In genomic region chr13:94327318-94327717, GRCh38 we compare ENCODE assay signal across 9 cellular contexts.
DNase-seq lines count a peak whose midpoint lies in the region; ATAC-seq lines count a peak whose summit lies in the region.
"Had no signal": no experiment of that assay in that cellular context is flagged by ENCODE, and none has a peak within 500 bp of the region (broad histone marks: within the 10 kb centered on the region; RNA-seq: fewer than 3 reads in every experiment).

No MANE protein-coding gene starts in this region.

- peak overlapping the region; percentile 79 to 99 (median 88) for H3K27ac Mint-ChIP-seq in CD4-positive, CD25-positive, alpha-beta regulatory T cell
- H3K27ac Mint-ChIP-seq in activated naive CD8-positive, alpha-beta T cell treated with anti-CD3 and anti-CD28 coated beads, Interleukin-2, amount 50 U/mL, for 24 hours, result peak overlapping the region; percentile 76

- ATAC-seq in CD4-positive, CD25-positive, alpha-beta regulatory T cell (ENCODE audit: low read depth in 2 of 2), result no peak
- ATAC-seq in GM19324 (IDR thresholded peaks at IDR 0.05; ENCODE audit: low FRiP score, unreplicated experiment), result peak; percentile 94
- peak; percentile 97 for ATAC-seq in HG03097 (IDR thresholded peaks at IDR 0.05; ENCODE audit: low FRiP score, unreplicated experiment)
- peak; percentile 82 for ATAC-seq in activated naive CD8-positive, alpha-beta T cell treated with anti-CD3 and anti-CD28 coated beads, Interleukin-2, amount 50 U/mL, for 24 hours
- ATAC-seq in aorta (ENCODE audit: low FRiP score), result no peak

- intact Hi-C loops in aorta (cut with DNase I), result no loop called here

- no peaks in the 10 kb centered on the region for H3K27me3 Mint-ChIP-seq in CD4-positive, CD25-positive, alpha-beta regulatory T cell
- H3K27me3 Mint-ChIP-seq in activated naive CD8-positive, alpha-beta T cell treated with anti-CD3 and anti-CD28 coated beads, Interleukin-2, amount 50 U/mL, for 24 hours, result peaks cover 5% of the 10 kb centered on the region

- H3K9me3 Mint-ChIP-seq in CD4-positive, CD25-positive, alpha-beta regulatory T cell, result peaks cover 0 to 4% (median 4%) of the 10 kb centered on the region in 7 donors
- H3K9me3 Mint-ChIP-seq in activated naive CD8-positive, alpha-beta T cell treated with anti-CD3 and anti-CD28 coated beads, Interleukin-2, amount 50 U/mL, for 24 hours, result peaks cover 9% of the 10 kb centered on the region

- WGBS in aorta, 2 donors, result 45 to 60% methylated on average over 6 of the region's 6 CpGs

- no peaks in the 10 kb centered on the region for H3K9me3 ChIP-seq in CD4-positive, CD25-positive, alpha-beta regulatory T cell (ENCODE audit: control insufficient read depth in 2 of 2, low read length in 2 of 2)
- no peaks in the 10 kb centered on the region for H3K9me3 ChIP-seq in aorta (ENCODE audit: control insufficient read depth, low read length)

- H3K4me1 Mint-ChIP-seq in CD4-positive, CD25-positive, alpha-beta regulatory T cell, result peaks cover 36 to 92% (median 60%) of the 10 kb centered on the region in 4 donors
- H3K4me1 Mint-ChIP-seq in activated naive CD8-positive, alpha-beta T cell treated with anti-CD3 and anti-CD28 coated beads, Interleukin-2, amount 50 U/mL, for 24 hours, result peaks cover 75% of the 10 kb centered on the region

- no peaks in the 10 kb centered on the region for H3K36me3 ChIP-seq in CD4-positive, CD25-positive, alpha-beta regulatory T cell (ENCODE audit: control insufficient read depth, insufficient read depth, low read length)
- no peaks in the 10 kb centered on the region for H3K36me3 ChIP-seq in aorta (ENCODE audit: control insufficient read depth in 1 of 2, insufficient read depth in 2 of 2, low read length in 1 of 2)

- H3K4me1 ChIP-seq in CD4-positive, CD25-positive, alpha-beta regulatory T cell (ENCODE audit: control insufficient read depth, insufficient read depth, low read length, poor library complexity, severe bottlenecking), result peaks cover 91% of the 10 kb centered on the region
- H3K4me1 ChIP-seq in aorta (ENCODE audit: control insufficient read depth in 1 of 2, insufficient read depth in 2 of 2, low read length in 2 of 2), result peaks cover 0 to 3% of the 10 kb centered on the region in 2 donors

- peak in 2 of 3 donors; percentile 28 to 47 for DNase-seq in CD4-positive, CD25-positive, alpha-beta regulatory T cell
- no peak for DNase-seq in activated naive CD8-positive, alpha-beta T cell treated with anti-CD3 and anti-CD28 coated beads, Interleukin-2, amount 50 U/mL, for 24 hours
- DNase-seq in NCI-H1694 (lab: John Stamatoyannopoulos, UW) (no peak), SIG-M5 (lab: John Stamatoyannopoulos, UW) (no peak), aorta (no peak), EL (no peak)
- DNase-seq: DMS153 had no signal

- peaks cover 7% of the 10 kb centered on the region for H3K36me3 Mint-ChIP-seq in CD4-positive, CD25-positive, alpha-beta regulatory T cell
- no peaks in the 10 kb centered on the region for H3K36me3 Mint-ChIP-seq in activated naive CD8-positive, alpha-beta T cell treated with anti-CD3 and anti-CD28 coated beads, Interleukin-2, amount 50 U/mL, for 24 hours (ENCODE audit: low read depth)

- H3K27ac ChIP-seq in CD4-positive, CD25-positive, alpha-beta regulatory T cell (ENCODE audit: insufficient read depth, low read length, poor library complexity, severe bottlenecking), result peak overlapping the region; percentile 49
- H3K27ac ChIP-seq in aorta (ENCODE audit: low read depth in 1 of 2, low read length in 2 of 2), result no peak overlapping the region

- H3K27me3 ChIP-seq in CD4-positive, CD25-positive, alpha-beta regulatory T cell (ENCODE audit: control insufficient read depth, insufficient read depth, low read length), result no peaks in the 10 kb centered on the region
- H3K27me3 ChIP-seq in aorta (ENCODE audit: control insufficient read depth in 1 of 2, insufficient read depth in 2 of 2, low read length in 1 of 2), result no peaks in the 10 kb centered on the region

- H3K4me3 Mint-ChIP-seq in CD4-positive, CD25-positive, alpha-beta regulatory T cell, result peak overlapping the region; percentile 52 to 66 (median 62)
- peak overlapping the region; percentile 32 for H3K4me3 Mint-ChIP-seq in activated naive CD8-positive, alpha-beta T cell treated with anti-CD3 and anti-CD28 coated beads, Interleukin-2, amount 50 U/mL, for 24 hours

- peak overlapping the region; percentile 68 for H3K4me3 ChIP-seq in CD4-positive, CD25-positive, alpha-beta regulatory T cell (ENCODE audit: low read depth, low read length)
- no peak overlapping the region for H3K4me3 ChIP-seq in aorta (ENCODE audit: low read length in 2 of 2)

Comparison
In these comparisons a context has a peak if more than half of its experiments do, and no peak if none do; other contexts are left out.
1. ATAC-seq: peak in GM19324 (single experiment), HG03097 (single experiment) and activated naive CD8-positive, alpha-beta T cell treated with anti-CD3 and anti-CD28 coated beads, Interleukin-2, amount 50 U/mL, for 24 hours (single experiment); none in CD4-positive, CD25-positive, alpha-beta regulatory T cell (0 of 2) and aorta (single experiment).
2. DNase-seq: peak in CD4-positive, CD25-positive, alpha-beta regulatory T cell (2 of 3); none in activated naive CD8-positive, alpha-beta T cell treated with anti-CD3 and anti-CD28 coated beads, Interleukin-2, amount 50 U/mL, for 24 hours (single experiment), NCI-H1694 (single experiment), SIG-M5 (single experiment), aorta (0 of 2) and EL (single experiment).